Comparison of ENCODE assay signal across 17 cellular contexts in the genomic region with DNA sequence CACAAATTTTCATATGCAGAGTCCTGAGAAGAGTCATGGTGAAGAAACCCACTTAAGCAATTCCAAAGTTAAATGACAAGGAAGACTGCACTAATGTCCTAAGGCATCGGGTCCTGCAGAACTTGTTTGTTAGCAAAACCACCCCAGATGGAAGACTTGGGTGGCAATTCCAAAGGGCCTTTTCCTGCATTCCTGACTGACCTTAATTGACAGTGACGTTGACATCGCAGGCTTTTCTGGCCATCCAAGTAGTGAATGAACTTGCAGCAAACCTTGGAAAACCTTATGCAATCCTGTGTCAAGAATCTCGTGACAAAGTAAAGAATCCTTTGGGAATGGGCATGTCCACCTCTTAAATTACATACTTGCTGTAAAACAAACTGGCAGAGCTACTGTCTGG.
A peak's percentile ranks its signal among the peaks of the same experiment; 100 is the strongest.
DNase-seq lines count a peak whose midpoint lies in the region; FAIRE-seq and TF ChIP-seq lines count a peak whose summit lies in the region.
"Had no signal": no experiment of that assay in that cellular context is flagged by ENCODE, and none has a peak within 500 bp of the region (broad histone marks: within the 10 kb centered on the region; RNA-seq: fewer than 3 reads in every experiment).

No MANE protein-coding gene starts in this region.

- TF ChIP-seq POLR2A in GM12892 (IDR thresholded peaks at IDR 0.05; ENCODE audit: low read depth, low read length) = no peak

- peak; percentile 67 for DNase-seq in A172 (ENCODE audit: low spot score)
- peak; percentile 92 for DNase-seq in H4 (ENCODE audit: low spot score)
- DNase-seq in T1000 (lab: John Stamatoyannopoulos, UW) = peak; percentile 15
- peak; percentile 96 for DNase-seq in islet precursor cell
- DNase-seq in DMS53 (lab: John Stamatoyannopoulos, UW) = no peak
- DNase-seq in NCI-H774 (lab: John Stamatoyannopoulos, UW) = no peak
- DNase-seq in GM12892 (ENCODE audit: insufficient read length) = no peak
- DNase-seq in D341Med (ENCODE audit: low spot score) = no peak
- DNase-seq: activated CD8-positive, alpha-beta memory T cell treated with anti-CD3 and anti-CD28 coated beads, Interleukin-2, amount 50 U/mL, for 4 hours; effector CD8-positive, alpha-beta T cell; Kasumi-1; NCI-H1105; NCI-H2081 treated with DMSO at 0.1 percent for 48 hours; NCI-H446; stimulated activated CD4-positive, alpha-beta T cell treated with anti-CD3 and anti-CD28 coated beads, Interleukin-4, amount 100 ng/mL, for 1 hour; thyroid gland had no signal

- no peak for FAIRE-seq in GM12892 (lab: Jason Lieb, UNC)
- FAIRE-seq: A204.1 had no signal

Comparison
In these comparisons a context has a peak if more than half of its experiments do, and no peak if none do; other contexts are left out.
1. DNase-seq: peak in A172 (single experiment), H4 (single experiment), T1000 (single experiment) and islet precursor cell (single experiment); none in DMS53 (single experiment), NCI-H774 (single experiment), GM12892 (single experiment) and D341Med (single experiment).